ENCODE assay signal across 10 cellular contexts in the genomic region with DNA sequence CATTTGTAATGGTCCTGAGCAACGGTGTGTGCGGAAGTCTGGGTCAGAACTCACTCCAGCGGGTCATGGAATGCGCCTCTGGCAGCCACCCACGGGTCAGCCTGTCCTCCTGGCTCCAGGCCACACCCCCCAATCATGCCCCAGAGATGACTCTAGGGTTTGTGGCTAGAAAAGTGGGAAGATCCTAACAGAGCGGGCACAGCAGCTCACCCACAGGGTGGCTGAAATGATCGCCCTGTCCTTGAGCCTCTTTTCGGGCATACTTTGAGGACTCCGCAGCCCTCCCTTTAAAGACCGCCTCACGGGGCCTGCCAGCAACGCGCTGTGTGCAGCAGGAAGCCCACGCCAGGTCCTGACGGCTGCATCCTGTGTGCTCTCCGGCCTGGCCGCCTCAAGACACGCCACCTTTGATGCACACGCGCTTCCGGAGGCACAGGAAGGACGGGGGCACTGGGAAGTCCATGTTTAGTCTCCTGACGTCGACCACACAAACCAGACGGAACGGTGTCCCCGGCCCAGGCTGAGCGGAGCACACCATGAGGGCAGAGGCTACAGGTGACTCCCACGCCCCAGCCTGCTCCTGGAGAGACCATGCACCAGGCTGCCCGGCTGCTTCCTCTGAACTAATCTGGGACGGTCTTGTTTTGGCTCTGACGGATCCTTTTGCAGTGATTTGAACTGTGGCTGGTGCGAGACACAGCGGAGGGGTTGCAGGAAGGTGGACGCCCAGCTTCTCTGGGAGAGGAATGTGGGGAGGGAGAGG.
A peak's percentile ranks its signal among the peaks of the same experiment; 100 is the strongest.
DNase-seq lines count a peak whose midpoint lies in the region; ATAC-seq and TF ChIP-seq lines count a peak whose summit lies in the region.
"Had no signal": no experiment of that assay in that cellular context is flagged by ENCODE, and none has a peak within 500 bp of the region (broad histone marks: within the 10 kb centered on the region; RNA-seq: fewer than 3 reads in every experiment).

No MANE protein-coding gene starts in this region.

- H3K4me1 Mint-ChIP-seq in chondrocyte (ENCODE audit: low read depth): no peaks in the 10 kb centered on the region
- H3K4me1 Mint-ChIP-seq in naive thymus-derived CD8-positive, alpha-beta T cell: peaks cover 10 to 55% (median 33%) of the 10 kb centered on the region in 4 donors

- no peaks in the 10 kb centered on the region for H3K27me3 Mint-ChIP-seq in chondrocyte (ENCODE audit: low read depth)
- no peaks in the 10 kb centered on the region for H3K27me3 Mint-ChIP-seq in naive thymus-derived CD8-positive, alpha-beta T cell

- H3K36me3 Mint-ChIP-seq in chondrocyte (ENCODE audit: low read depth): peaks cover 32% of the 10 kb centered on the region
- no peaks in the 10 kb centered on the region for H3K36me3 Mint-ChIP-seq in naive thymus-derived CD8-positive, alpha-beta T cell

- H3K9me3 ChIP-seq in BLaER1 treated with 17β-estradiol and CSF1 and Interleukin-3, amounts not matched to agents 10 nM and 100 nM (replicated peaks in 1 of 11): no peaks in the 10 kb centered on the region

- H3K4me1 ChIP-seq in BLaER1 treated with 17β-estradiol and CSF1 and Interleukin-3, amounts not matched to agents 10 nM and 100 nM: peaks cover 39 to 97% (median 87%) of the 10 kb centered on the region in 10 experiments

- DNase-seq in LHCN-M2 (ENCODE audit: low read depth) (peak; percentile 78), chondrocyte (ENCODE audit: low spot score) (peak; percentile 78), dedifferentiated amniotic fluid mesenchymal stem cell (ENCODE audit: extremely low spot score) (no peak), NK-92 (lab: John Stamatoyannopoulos, UW; ENCODE audit: unreplicated experiment) (no peak)
- DNase-seq in naive thymus-derived CD8-positive, alpha-beta T cell: peak in 2 of 10 donors; percentile 29 to 53
- DNase-seq: NCI-H1694 had no signal

- H3K27me3 ChIP-seq in BLaER1 treated with 17β-estradiol and CSF1 and Interleukin-3, amounts not matched to agents 10 nM and 100 nM: peaks cover 10 to 30% (median 18%) of the 10 kb centered on the region in 11 experiments; a peak in 18 of 22 replicates
- H3K27me3 ChIP-seq: cardiac muscle cell had no signal

- H3K4me3 ChIP-seq in BLaER1 treated with 17β-estradiol and CSF1 and Interleukin-3, amounts not matched to agents 10 nM and 100 nM: 0 out of 20 replicates have a peak overlapping the region, but pooled peaks of 1 of the 10 experiments have one; percentile 17
- H3K4me3 ChIP-seq: cardiac muscle cell had no signal

- H3K9me3 Mint-ChIP-seq in chondrocyte (ENCODE audit: low read depth): no peaks in the 10 kb centered on the region
- H3K9me3 Mint-ChIP-seq in naive thymus-derived CD8-positive, alpha-beta T cell: no peaks in the 10 kb centered on the region

- POLR2A ChIA-PET in naive thymus-derived CD8-positive, alpha-beta T cell (lab: Charles Lee): no interaction called here

- H3K9ac ChIP-seq in BLaER1 treated with 17β-estradiol and CSF1 and Interleukin-3, amounts not matched to agents 10 nM and 100 nM: peak overlapping the region in 3 of 11 experiments; percentile 24 to 35 (median 24); a peak in 3 of 22 replicates

- peaks cover 0 to 61% (median 18%) of the 10 kb centered on the region in 11 experiments; a peak in 15 of 22 replicates for H4K20me1 ChIP-seq in BLaER1 treated with 17β-estradiol and CSF1 and Interleukin-3, amounts not matched to agents 10 nM and 100 nM

- ATAC-seq in naive thymus-derived CD8-positive, alpha-beta T cell: peak; percentile 25 to 80
- ATAC-seq in HG02623 (IDR thresholded peaks at IDR 0.05; ENCODE audit: unreplicated experiment) (no peak), GM19351 (IDR thresholded peaks at IDR 0.05; ENCODE audit: unreplicated experiment) (no peak)

- TF ChIP-seq CTCF in chondrocyte (IDR thresholded peaks at IDR 0.05): no peak

- H3K36me3 ChIP-seq in BLaER1 treated with 17β-estradiol and CSF1 and Interleukin-3, amounts not matched to agents 10 nM and 100 nM: peaks cover 0 to 14% (median 0%) of the 10 kb centered on the region in 11 experiments; a peak in 2 of 22 replicates
- H3K36me3 ChIP-seq: cardiac muscle cell had no signal

- H3K27ac ChIP-seq in BLaER1 treated with 17β-estradiol and CSF1 and Interleukin-3, amounts not matched to agents 10 nM and 100 nM: peak overlapping the region in 3 of 11 experiments; percentile 17 to 37 (median 25); a peak in 2 of 22 replicates
- H3K27ac ChIP-seq: cardiac muscle cell had no signal

- peak overlapping the region; percentile 65 to 82 (median 78) for H3K4me2 ChIP-seq in BLaER1 treated with 17β-estradiol and CSF1 and Interleukin-3, amounts not matched to agents 10 nM and 100 nM

- H3K4me3 Mint-ChIP-seq in chondrocyte (ENCODE audit: unreplicated experiment): no peak overlapping the region
- H3K4me3 Mint-ChIP-seq in naive thymus-derived CD8-positive, alpha-beta T cell: peak overlapping the region; percentile 44 to 80 (median 62)

- H3K27ac Mint-ChIP-seq in chondrocyte (ENCODE audit: unreplicated experiment): no peak overlapping the region
- H3K27ac Mint-ChIP-seq in naive thymus-derived CD8-positive, alpha-beta T cell: peak overlapping the region in 7 of 10 donors; percentile 71 to 87 (median 82)

Comparison
In these comparisons a context has a peak if more than half of its experiments do, and no peak if none do; other contexts are left out.
1. DNase-seq: peak in LHCN-M2 (single experiment) and chondrocyte (single experiment); none in dedifferentiated amniotic fluid mesenchymal stem cell (single experiment) and NK-92 (single experiment).
2. ATAC-seq: peak in naive thymus-derived CD8-positive, alpha-beta T cell (2 of 2); none in HG02623 (single experiment) and GM19351 (single experiment).